ENCODE assay signal across 12 cellular contexts in the genomic region with DNA sequence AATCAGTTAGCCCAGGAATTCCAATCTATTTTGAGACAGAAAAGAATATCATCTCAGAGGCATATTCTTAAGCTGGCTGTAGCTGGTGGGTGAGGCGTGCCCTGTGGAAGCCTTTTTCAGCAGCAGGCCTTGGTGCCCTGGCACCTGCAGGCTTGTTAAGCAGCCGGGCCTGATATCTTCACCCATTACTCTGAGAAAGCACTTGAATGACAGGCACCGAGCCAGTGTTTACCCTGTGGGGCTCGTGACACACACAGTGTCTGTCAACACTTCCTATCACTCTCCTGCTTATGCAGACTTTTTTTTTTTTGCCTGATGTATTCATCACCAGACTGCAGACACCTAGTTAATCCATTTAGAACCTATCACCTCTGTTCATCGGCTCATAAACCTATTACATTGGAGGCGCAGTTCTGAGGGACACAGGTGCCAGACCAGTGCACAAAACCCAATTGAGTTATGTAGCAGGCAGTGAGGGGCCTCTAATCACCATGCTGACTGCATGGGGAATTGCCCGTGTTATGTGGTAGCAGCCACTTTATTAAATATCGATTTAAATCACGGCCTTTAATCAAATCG.
DNase-seq lines count a peak whose midpoint lies in the region; ATAC-seq and TF ChIP-seq lines count a peak whose summit lies in the region.
"Had no signal": no experiment of that assay in that cellular context is flagged by ENCODE, and none has a peak within 500 bp of the region (broad histone marks: within the 10 kb centered on the region; RNA-seq: fewer than 3 reads in every experiment).

No MANE protein-coding gene starts in this region.

- no peak overlapping the region for H2BK5ac ChIP-seq in IMR-90 (ENCODE audit: low read depth, low read length, poor library complexity, severe bottlenecking)

- H4K5ac ChIP-seq in IMR-90 (ENCODE audit: low read depth, low read length): no peak overlapping the region

- H3K27me3 ChIP-seq in IMR-90 (ENCODE audit: control insufficient read depth, insufficient read depth, low read length) (no peaks in the 10 kb centered on the region), endodermal cell (ENCODE audit: control insufficient read depth, insufficient read depth, low read length, poor library complexity, severe bottlenecking) (no peaks in the 10 kb centered on the region)

- no peak overlapping the region for H2BK15ac ChIP-seq in IMR-90 (ENCODE audit: low read depth, low read length)

- H4K91ac ChIP-seq in IMR-90 (ENCODE audit: insufficient read depth, low read depth, low read length): no peak overlapping the region

- H3K4me1 ChIP-seq in IMR-90 (ENCODE audit: control insufficient read depth, insufficient read depth, low read length) (0 out of 2 replicates have a peak, but pooled peaks cover 2% of the 10 kb centered on the region), endodermal cell (ENCODE audit: control insufficient read depth, insufficient read depth, low read length) (peaks cover 3% of the 10 kb centered on the region)

- H3K79me1 ChIP-seq in IMR-90 (ENCODE audit: low read depth in 1 of 2, low read length in 2 of 2): no peaks in the 10 kb centered on the region

- H3K27me3 Mint-ChIP-seq in endodermal cell (ENCODE audit: insufficient read depth) (no peaks in the 10 kb centered on the region), neural crest cell (ENCODE audit: low read depth) (no peaks in the 10 kb centered on the region)

- TF ChIP-seq CTCF in IMR-90 (conservative IDR thresholded peaks at IDR 0.05; ENCODE audit: low read depth, low read length) (no peak), endodermal cell (conservative IDR thresholded peaks at IDR 0.05) (no peak), neural crest cell (conservative IDR thresholded peaks at IDR 0.05) (no peak)

- intact Hi-C loops in IMR-90 (cut with micrococcal nuclease): no loop called here

- H3K36me3 Mint-ChIP-seq in endodermal cell (ENCODE audit: low read depth) (no peaks in the 10 kb centered on the region), neural crest cell (ENCODE audit: low read depth) (no peaks in the 10 kb centered on the region)
- H3K36me3 Mint-ChIP-seq: CD8-positive, alpha-beta T cell had no signal

- no peak overlapping the region for H2AK5ac ChIP-seq in IMR-90 (ENCODE audit: low read depth, low read length)

- H4K8ac ChIP-seq in IMR-90 (ENCODE audit: low read depth in 2 of 2, low read length in 2 of 2): no peak overlapping the region

- no TSS peak for BruUV-seq in IMR-90 (replicated peaks; lab: Mats Ljungman, UMichigan)

- H2BK120ac ChIP-seq in IMR-90 (ENCODE audit: low read depth, low read length): no peak overlapping the region

- H2AK9ac ChIP-seq in IMR-90 (replicated peaks; ENCODE audit: low read depth, low read length, poor library complexity): peak overlapping the region; percentile 60

- H3K27ac Mint-ChIP-seq in endodermal cell (no peak overlapping the region), neural crest cell (ENCODE audit: unreplicated experiment) (peak overlapping the region; percentile 64)
- H3K27ac Mint-ChIP-seq: CD8-positive, alpha-beta T cell had no signal

- no peaks in the 10 kb centered on the region for H4K20me1 ChIP-seq in IMR-90 (ENCODE audit: insufficient read depth, low read length)

- no peaks in the 10 kb centered on the region for H3K9me3 ChIP-seq in IMR-90 (ENCODE audit: control insufficient read depth, insufficient read depth, low read length)
- no peaks in the 10 kb centered on the region for H3K9me3 ChIP-seq in endodermal cell (ENCODE audit: control insufficient read depth, low read length)
- H3K9me3 ChIP-seq: neutrophil had no signal

- no peak overlapping the region for H3K4ac ChIP-seq in IMR-90 (ENCODE audit: low read depth, low read length)

- DNase-seq in IMR-90 (no peak), NCI-H2227 (lab: John Stamatoyannopoulos, UW; ENCODE audit: unreplicated experiment) (peak; percentile 52), endodermal cell (peak; percentile 58), neural crest cell (ENCODE audit: low read depth, low spot score) (no peak), H4 (ENCODE audit: low spot score) (no peak), AG08395 (ENCODE audit: low spot score) (no peak), germinal center (ENCODE audit: low spot score) (no peak)
- DNase-seq: activated CD8-positive, alpha-beta memory T cell treated with anti-CD3 and anti-CD28 coated beads, Interleukin-2, amount 50 U/mL, for 4 hours; CD8-positive, alpha-beta T cell; stimulated activated CD4-positive, alpha-beta T cell treated with anti-CD3 and anti-CD28 coated beads, Interleukin-1b, Interleukin-23, amount 100 ng/mL, for 48 hours had no signal

- H3K27ac ChIP-seq in IMR-90 (ENCODE audit: insufficient read depth, low read length) (no peak overlapping the region), endodermal cell (ENCODE audit: low read depth, low read length) (no peak overlapping the region)
- H3K27ac ChIP-seq: neutrophil had no signal

- no peak for TF ChIP-seq POLR2A in IMR-90 (IDR thresholded peaks at IDR 0.05; ENCODE audit: low read depth, low read length)

- ATAC-seq in IMR-90 (ENCODE audit: low read depth): no peak
- no peak for ATAC-seq in GM18867 (IDR thresholded peaks at IDR 0.05; ENCODE audit: unreplicated experiment)
- ATAC-seq: CD8-positive, alpha-beta T cell had no signal

- H3K9me3 Mint-ChIP-seq in endodermal cell (no peaks in the 10 kb centered on the region), neural crest cell (peaks cover 2% of the 10 kb centered on the region)

- in situ Hi-C loops in IMR-90 (cut with MboI; ENCODE audit: low sequenced_read_pairs): no loop called here

- CTCF ChIA-PET in IMR-90 (lab: Yijun Ruan, JAX): no interaction called here

- H3K18ac ChIP-seq in IMR-90 (ENCODE audit: low read depth, low read length): no peak overlapping the region

- H3K56ac ChIP-seq in IMR-90 (ENCODE audit: extremely low read depth, insufficient read depth, low read length): no peak overlapping the region

- H3K4me3 Mint-ChIP-seq in endodermal cell (peak overlapping the region; percentile 42), neural crest cell (no peak overlapping the region)
- H3K4me3 Mint-ChIP-seq: CD8-positive, alpha-beta T cell had no signal

- H3K36me3 ChIP-seq in IMR-90 (ENCODE audit: control insufficient read depth, insufficient read depth, low read length): no peaks in the 10 kb centered on the region
- H3K36me3 ChIP-seq in endodermal cell (ENCODE audit: control insufficient read depth, insufficient read depth, low read length): no peaks in the 10 kb centered on the region
- H3K36me3 ChIP-seq: neutrophil had no signal

- 92% methylated on average over 2 of the region's 10 CpGs; no CpG with 5 or more reads in 1 of the 2 experiments for WGBS in IMR-90 (ENCODE audit: extremely low coverage in 2 of 2, insufficient read length in 1 of 2), 2 experiments
- WGBS in endodermal cell (ENCODE audit: insufficient coverage in 1 of 2, insufficient read length in 1 of 2), 2 experiments: 82 to 96% methylated on average over 9 to 10 of the region's 10 CpGs

- POLR2A ChIA-PET in IMR-90 (lab: Charles Lee; ENCODE audit: unreplicated experiment): no interaction called here

- dilution Hi-C loops in IMR-90 (cut with HindIII; ENCODE audit: low sequenced_read_pairs, unreplicated experiment): no loop called here

- H3K4me1 Mint-ChIP-seq in endodermal cell: peaks cover 25% of the 10 kb centered on the region
- H3K4me1 Mint-ChIP-seq in neural crest cell: peaks cover 6% of the 10 kb centered on the region

- H3K4me2 ChIP-seq in IMR-90 (ENCODE audit: low read depth, low read length): no peak overlapping the region

- H3K9me1 ChIP-seq in IMR-90 (ENCODE audit: insufficient read depth, low read length): no peaks in the 10 kb centered on the region

- H3K23ac ChIP-seq in IMR-90 (ENCODE audit: low read depth, low read length): no peak overlapping the region

- no peak overlapping the region for H2AFZ ChIP-seq in IMR-90 (replicated peaks; ENCODE audit: low read length, poor library complexity)

- no peak for TF ChIP-seq RAD21 in IMR-90 (IDR thresholded peaks at IDR 0.05; ENCODE audit: low read length)

- H3K9ac ChIP-seq in IMR-90 (ENCODE audit: low read depth, low read length): no peak overlapping the region
- no peak overlapping the region for H3K9ac ChIP-seq in endodermal cell (ENCODE audit: extremely low read depth, low read length, poor library complexity, severe bottlenecking)

- H3K4me3 ChIP-seq in IMR-90 (ENCODE audit: insufficient read depth, low read depth, low read length) (no peak overlapping the region), endodermal cell (ENCODE audit: low read length) (no peak overlapping the region)

- peak overlapping the region; percentile 20 for H2BK20ac ChIP-seq in IMR-90 (ENCODE audit: low read depth, low read length)

- no peak overlapping the region for H3K14ac ChIP-seq in IMR-90 (replicated peaks; ENCODE audit: low read depth, low read length)

TF ChIP-seq in IMR-90, 13 proteins besides CTCF, POLR2A, EP300 and RAD21 (continues in another document):
- TF ChIP-seq CEBPB (IDR thresholded peaks at IDR 0.05; ENCODE audit: low read depth, low read length): no peak
- TF ChIP-seq MAZ (IDR thresholded peaks at IDR 0.05; ENCODE audit: borderline replicate concordance, low read depth, low read length): no peak
- no peak for TF ChIP-seq CHD1 (IDR thresholded peaks at IDR 0.05; ENCODE audit: low read depth, low read length)
- TF ChIP-seq USF2 (IDR thresholded peaks at IDR 0.05; ENCODE audit: low read depth, low read length): no peak
- no peak for TF ChIP-seq RCOR1 (IDR thresholded peaks at IDR 0.05; ENCODE audit: insufficient replicate concordance, low read length)
- TF ChIP-seq MAFK (IDR thresholded peaks at IDR 0.05; ENCODE audit: low read depth, low read length): no peak
- no peak for TF ChIP-seq MXI1 (IDR thresholded peaks at IDR 0.05; ENCODE audit: borderline replicate concordance, low read depth, low read length)
- no peak for TF ChIP-seq NFE2L2 (IDR thresholded peaks at IDR 0.05; ENCODE audit: low read depth, low read length)
- no peak for TF ChIP-seq SMC3 (IDR thresholded peaks at IDR 0.05; ENCODE audit: low read depth, low read length)
- no peak for TF ChIP-seq FOS (IDR thresholded peaks at IDR 0.05; ENCODE audit: low read depth, low read length)
- no peak for TF ChIP-seq BHLHE40 (IDR thresholded peaks at IDR 0.05; ENCODE audit: low read depth, low read length)

Comparison
In these comparisons a context has a peak if more than half of its experiments do, and no peak if none do; other contexts are left out.
1. DNase-seq: peak in NCI-H2227 (single experiment) and endodermal cell (single experiment); none in IMR-90 (single experiment), neural crest cell (single experiment), H4 (single experiment), AG08395 (single experiment) and germinal center (single experiment).